Comparison of ENCODE assay signal across 8 cellular contexts in genomic region chr6:6811151-6812002, GRCh38.
DNase-seq lines count a peak whose midpoint lies in the region; ATAC-seq lines count a peak whose summit lies in the region.

No MANE protein-coding gene starts in this region.

- peak overlapping the region; percentile 26 to 59 (median 56) for H3K4me3 ChIP-seq in subcutaneous abdominal adipose tissue (ENCODE audit: low read depth in 1 of 5, low read length in 5 of 5)

- in situ Hi-C loops in T47D (cut with HindIII; ENCODE audit: low pct_unique_long_range_greater_than_20kb, low sequenced_read_pairs): no loop called here

- ATAC-seq in left lobe of liver: peak; percentile 67

- DNase-seq in stimulated activated CD4-positive, alpha-beta T cell treated with anti-CD3 and anti-CD28 coated beads, Interleukin-15, amount 100 ng/mL, for 24 hours: peak; percentile 25
- DNase-seq in stimulated activated CD4-positive, alpha-beta T cell treated with anti-CD3 and anti-CD28 coated beads, Interleukin-4, amount 100 ng/mL, for 24 hours: no peak
- peak; percentile 15 for DNase-seq in NCI-H345 treated with DMSO at 0.1 percent for 48 hours (lab: John Stamatoyannopoulos, UW; ENCODE audit: unreplicated experiment)
- DNase-seq in T47D (ENCODE audit: low read depth in 1 of 2, low spot score in 1 of 2): peak; percentile 42 to 44
- peak; percentile 78 for DNase-seq in left lobe of liver (ENCODE audit: low spot score)
- DNase-seq in NK-92 treated with Interleukin-12 subunit alpha and Interleukin-12 subunit beta, amount 100 ng/mL, for 24 hours (lab: John Stamatoyannopoulos, UW): no peak
- DNase-seq in NCI-H1105 treated with DMSO at 0.1 percent for 48 hours (lab: John Stamatoyannopoulos, UW): no peak

- H3K4me1 ChIP-seq in subcutaneous abdominal adipose tissue (ENCODE audit: control insufficient read depth in 5 of 5, insufficient read depth in 5 of 5, low read length in 5 of 5): peaks cover 9 to 47% (median 44%) of the 10 kb centered on the region in 5 donors

- peak overlapping the region; percentile 52 for H3K27ac ChIP-seq in subcutaneous abdominal adipose tissue (ENCODE audit: low read depth, low read length)

- H3K36me3 ChIP-seq in subcutaneous abdominal adipose tissue (ENCODE audit: control insufficient read depth in 5 of 5, insufficient read depth in 5 of 5, low read length in 5 of 5): no peaks in the 10 kb centered on the region

- peak overlapping the region in 3 of 5 donors; percentile 21 to 36 (median 34) for H3K9ac ChIP-seq in subcutaneous abdominal adipose tissue (ENCODE audit: low read length in 5 of 5)

- no peaks in the 10 kb centered on the region for H3K9me3 ChIP-seq in subcutaneous abdominal adipose tissue (ENCODE audit: control insufficient read depth in 5 of 5, low read length in 5 of 5)

- no peaks in the 10 kb centered on the region for H3K27me3 ChIP-seq in subcutaneous abdominal adipose tissue (ENCODE audit: control insufficient read depth in 5 of 5, insufficient read depth in 4 of 5, low read length in 5 of 5)

Comparison
In these comparisons a context has a peak if more than half of its experiments do, and no peak if none do; other contexts are left out.
1. DNase-seq: peak in stimulated activated CD4-positive, alpha-beta T cell treated with anti-CD3 and anti-CD28 coated beads, Interleukin-15, amount 100 ng/mL, for 24 hours (single experiment), NCI-H345 treated with DMSO at 0.1 percent for 48 hours (single experiment), T47D (2 of 2) and left lobe of liver (single experiment); none in stimulated activated CD4-positive, alpha-beta T cell treated with anti-CD3 and anti-CD28 coated beads, Interleukin-4, amount 100 ng/mL, for 24 hours (single experiment), NK-92 treated with Interleukin-12 subunit alpha and Interleukin-12 subunit beta, amount 100 ng/mL, for 24 hours (single experiment) and NCI-H1105 treated with DMSO at 0.1 percent for 48 hours (single experiment).